In genomic region chr17:2122641-2123302, GRCh38 we compare ENCODE assay signal across 9 cellular contexts.
DNase-seq lines count a peak whose midpoint lies in the region; ATAC-seq and TF ChIP-seq lines count a peak whose summit lies in the region.
"Had no signal": no experiment of that assay in that cellular context is flagged by ENCODE, and none has a peak within 500 bp of the region (broad histone marks: within the 10 kb centered on the region; RNA-seq: fewer than 3 reads in every experiment).

No MANE protein-coding gene starts in this region.

- H3K9me2 ChIP-seq in PC-3 (replicated peaks; ENCODE audit: low read length), result no peaks in the 10 kb centered on the region

- H3K27ac ChIP-seq in SK-N-MC (peak overlapping the region; percentile 75), PC-3 (ENCODE audit: low read length) (no peak overlapping the region)

- POLR2A ChIA-PET in PC-3 (lab: Charles Lee; ENCODE audit: unreplicated experiment), result no interaction called here

- H3K4me3 ChIP-seq in SK-N-MC (peak overlapping the region; percentile 60), fibroblast of villous mesenchyme (ENCODE audit: low read depth, low read length) (peak overlapping the region; percentile 33), PC-3 (ENCODE audit: low read length) (no peak overlapping the region)

- ATAC-seq in omental fat pad (ENCODE audit: low FRiP score), result peak; percentile 48
- ATAC-seq in PC-3, result no peak
- ATAC-seq: CD8-positive, alpha-beta T cell had no signal

- no peak overlapping the region for H3K4me2 ChIP-seq in PC-3 (ENCODE audit: low read length)

- H3K9ac ChIP-seq in SK-N-MC (ENCODE audit: insufficient read length) (peak overlapping the region; percentile 47), PC-3 (ENCODE audit: low read length) (no peak overlapping the region)

- H4K20me1 ChIP-seq in PC-3 (ENCODE audit: low read length), result no peaks in the 10 kb centered on the region

- H3K9me3 ChIP-seq in SK-N-MC (ENCODE audit: low read depth, low read length) (no peaks in the 10 kb centered on the region), PC-3 (ENCODE audit: low read length) (no peaks in the 10 kb centered on the region)

- BruUV-seq in PC-3 (replicated peaks; lab: Mats Ljungman, UMichigan), result no TSS peak

- intact Hi-C loops in PC-3 (cut with micrococcal nuclease), result no loop called here

- no peaks in the 10 kb centered on the region for H3K79me2 ChIP-seq in PC-3 (ENCODE audit: low read length)

- H3K4me1 ChIP-seq in PC-3 (ENCODE audit: insufficient read depth, low read length), result no peaks in the 10 kb centered on the region

- H3K27me3 ChIP-seq in PC-3 (ENCODE audit: low read length), result no peaks in the 10 kb centered on the region

- CTCF ChIA-PET in PC-3 (lab: Charles Lee), result no interaction called here

- TF ChIP-seq CTCF in fibroblast of villous mesenchyme (IDR thresholded peaks at IDR 0.05; ENCODE audit: insufficient read depth, low read depth, low read length) (peak; percentile 32), omental fat pad (IDR thresholded peaks at IDR 0.05) (no peak), PC-3 (conservative IDR thresholded peaks at IDR 0.05; ENCODE audit: low read depth, low read length) (no peak)

- peak; percentile 47 for DNase-seq in NCI-H748 (lab: John Stamatoyannopoulos, UW; ENCODE audit: unreplicated experiment)
- no peak for DNase-seq in NCI-H748 treated with DMSO at 0.1 percent for 48 hours (lab: John Stamatoyannopoulos, UW)
- DNase-seq in SK-N-MC (ENCODE audit: low read depth, low spot score), result no peak
- peak; percentile 96 for DNase-seq in fibroblast of villous mesenchyme (ENCODE audit: low read depth)
- DNase-seq in omental fat pad (ENCODE audit: low spot score), result no peak
- no peak for DNase-seq in PC-3
- DNase-seq in amniotic stem cell (lab: John Stamatoyannopoulos, UW), result no peak
- DNase-seq in activated CD8-positive, alpha-beta memory T cell treated with anti-CD3 and anti-CD28 coated beads, Interleukin-2, amount 50 U/mL, for 4 hours, result no peak

- H3K36me3 ChIP-seq in SK-N-MC (ENCODE audit: insufficient read depth, low read length), result no peaks in the 10 kb centered on the region
- no peaks in the 10 kb centered on the region for H3K36me3 ChIP-seq in PC-3 (ENCODE audit: low read depth, low read length)

- H3F3A ChIP-seq in PC-3 (ENCODE audit: low read length, unreplicated experiment), result no peaks in the 10 kb centered on the region

- no peak overlapping the region for H2AFZ ChIP-seq in PC-3 (ENCODE audit: low read length)

Comparison
In these comparisons a context has a peak if more than half of its experiments do, and no peak if none do; other contexts are left out.
1. DNase-seq: peak in NCI-H748 (single experiment) and fibroblast of villous mesenchyme (single experiment); none in NCI-H748 treated with DMSO at 0.1 percent for 48 hours (single experiment), SK-N-MC (single experiment), omental fat pad (single experiment), PC-3 (single experiment), amniotic stem cell (single experiment) and activated CD8-positive, alpha-beta memory T cell treated with anti-CD3 and anti-CD28 coated beads, Interleukin-2, amount 50 U/mL, for 4 hours (single experiment).